In genomic region chr3:116614795-116615362, GRCh38 we compare ENCODE assay signal across 8 cellular contexts.
DNase-seq lines count a peak whose midpoint lies in the region; ATAC-seq and TF ChIP-seq lines count a peak whose summit lies in the region.

No MANE protein-coding gene starts in this region.

- no peaks in the 10 kb centered on the region for H3K4me1 Mint-ChIP-seq in activated CD4-positive, alpha-beta T cell treated with anti-CD3 and anti-CD28 coated beads, Interleukin-2, amount 10 ng/mL, durations not matched to agents 24 days and 14 days
- no peaks in the 10 kb centered on the region for H3K4me1 Mint-ChIP-seq in immature natural killer cell

- H3K36me3 ChIP-seq in BE2C = no peaks in the 10 kb centered on the region

- ATAC-seq in GM18868 (IDR thresholded peaks at IDR 0.05; ENCODE audit: unreplicated experiment) = peak; percentile 67

- H3K27me3 Mint-ChIP-seq in activated CD4-positive, alpha-beta T cell treated with anti-CD3 and anti-CD28 coated beads, Interleukin-2, amount 10 ng/mL, durations not matched to agents 24 days and 14 days = no peaks in the 10 kb centered on the region
- H3K27me3 Mint-ChIP-seq in immature natural killer cell (ENCODE audit: low read depth in 3 of 3) = no peaks in the 10 kb centered on the region

- DNase-seq in BE2C (no peak), NCI-H524 (lab: John Stamatoyannopoulos, UW) (peak; percentile 36 to 62), fibroblast of villous mesenchyme (ENCODE audit: low read depth) (no peak), SKM-1 treated with dmso at 0.1 percent for 144 hours (lab: John Stamatoyannopoulos, UW; ENCODE audit: unreplicated experiment) (no peak), immature natural killer cell (no peak), cerebellar nuclear complex (lab: John Stamatoyannopoulos, UW) (no peak)
- DNase-seq in activated CD4-positive, alpha-beta T cell treated with anti-CD3 and anti-CD28 coated beads, Interleukin-2, amount 10 ng/mL, durations not matched to agents 24 days and 14 days = no peak

- H3K9me3 ChIP-seq in BE2C = no peaks in the 10 kb centered on the region

- no peaks in the 10 kb centered on the region for H3K27me3 ChIP-seq in BE2C

- H3K4me3 ChIP-seq in BE2C (ENCODE audit: low read depth, low read length) = no peak overlapping the region
- H3K4me3 ChIP-seq in fibroblast of villous mesenchyme (ENCODE audit: low read depth, low read length) = no peak overlapping the region

- TF ChIP-seq CTCF in BE2C (IDR thresholded peaks at IDR 0.05; ENCODE audit: low read depth, low read length) (peak; percentile 55), fibroblast of villous mesenchyme (IDR thresholded peaks at IDR 0.05; ENCODE audit: insufficient read depth, low read depth, low read length) (peak; percentile 4)

- intact Hi-C loops in activated CD4-positive, alpha-beta T cell treated with anti-CD3 and anti-CD28 coated beads, Interleukin-2, amount 10 ng/mL, durations not matched to agents 24 days and 14 days (cut with micrococcal nuclease) = no loop called here

- H3K9me3 Mint-ChIP-seq in activated CD4-positive, alpha-beta T cell treated with anti-CD3 and anti-CD28 coated beads, Interleukin-2, amount 10 ng/mL, durations not matched to agents 24 days and 14 days = no peaks in the 10 kb centered on the region
- H3K9me3 Mint-ChIP-seq in immature natural killer cell = peaks cover 9 to 33% (median 18%) of the 10 kb centered on the region in 6 donors

- no peak overlapping the region for H3K4me3 Mint-ChIP-seq in activated CD4-positive, alpha-beta T cell treated with anti-CD3 and anti-CD28 coated beads, Interleukin-2, amount 10 ng/mL, durations not matched to agents 24 days and 14 days
- H3K4me3 Mint-ChIP-seq in immature natural killer cell = no peak overlapping the region

- H3K4me1 ChIP-seq in BE2C = peaks cover 9% of the 10 kb centered on the region

- H3K36me3 Mint-ChIP-seq in activated CD4-positive, alpha-beta T cell treated with anti-CD3 and anti-CD28 coated beads, Interleukin-2, amount 10 ng/mL, durations not matched to agents 24 days and 14 days (ENCODE audit: low read depth) = no peaks in the 10 kb centered on the region
- H3K36me3 Mint-ChIP-seq in immature natural killer cell = no peaks in the 10 kb centered on the region

- H3K27ac Mint-ChIP-seq in activated CD4-positive, alpha-beta T cell treated with anti-CD3 and anti-CD28 coated beads, Interleukin-2, amount 10 ng/mL, durations not matched to agents 24 days and 14 days = no peak overlapping the region
- no peak overlapping the region for H3K27ac Mint-ChIP-seq in immature natural killer cell

Comparison
In these comparisons a context has a peak if more than half of its experiments do, and no peak if none do; other contexts are left out.
1. DNase-seq: peak in NCI-H524 (2 of 2); none in BE2C (single experiment), fibroblast of villous mesenchyme (single experiment), activated CD4-positive, alpha-beta T cell treated with anti-CD3 and anti-CD28 coated beads, Interleukin-2, amount 10 ng/mL, durations not matched to agents 24 days and 14 days (single experiment), SKM-1 treated with dmso at 0.1 percent for 144 hours (single experiment), immature natural killer cell (0 of 3) and cerebellar nuclear complex (0 of 2).